35 cellular contexts compared by ENCODE assay signal in genomic region chr18:5530623-5531022, GRCh38.
"Had no signal": no experiment of that assay in that cellular context is flagged by ENCODE, and none has a peak within 500 bp of the region (broad histone marks: within the 10 kb centered on the region; RNA-seq: fewer than 3 reads in every experiment).

No MANE protein-coding gene starts in this region.

- DNase-seq: activated B cell treated with CpG ODN at 0.5 μM for 24 hours; activated CD4-positive, alpha-beta T cell treated with anti-CD3 and anti-CD28 coated beads for 48 hours; activated CD4-positive, alpha-beta T cell treated with anti-CD3 and anti-CD28 coated beads, Interleukin-2, amount 50 U/mL, for 1 hour; activated CD4-positive, alpha-beta T cell treated with anti-CD3 and anti-CD28 coated beads, Interleukin-2, amount 50 U/mL, for 48 hours; activated CD8-positive, alpha-beta memory T cell treated with anti-CD3 and anti-CD28 coated beads for 24 hours; activated CD8-positive, alpha-beta T cell treated with anti-CD3 and anti-CD28 coated beads for 36 hours; activated gamma-delta T cell; activated naive CD4-positive, alpha-beta T cell; activated naive CD4-positive, alpha-beta T cell treated with anti-CD3 and anti-CD28 coated beads, Interleukin-2, amount 10 ng/mL, durations not matched to agents 7 days and 5 days; activated naive CD8-positive, alpha-beta T cell treated with anti-CD3 and anti-CD28 coated beads, Interleukin-2, amount 10 ng/mL, durations not matched to agents 7 days and 5 days; activated T-cell treated with anti-CD3 and anti-CD28 coated beads, Interleukin-2, amount 50 U/mL, for 48 hours; brain microvascular endothelial cell; caudate nucleus; cortex of kidney; dermis blood vessel endothelial cell; effector CD4-positive, alpha-beta T cell; effector memory CD8-positive, alpha-beta T cell; esophagus squamous epithelium; foreskin melanocyte; head of caudate nucleus; T-helper 1 cell; T-helper 17 cell; T1000; WERI-Rb-1 had no signal

- FAIRE-seq: bronchial epithelial cell, colon, endometrium, endothelial cell of umbilical vein had no signal

- H3K27ac Mint-ChIP-seq: activated B cell treated with CpG ODN at 0.5 μM for 24 hours; activated CD8-positive, alpha-beta T cell treated with anti-CD3 and anti-CD28 coated beads for 36 hours; activated naive CD4-positive, alpha-beta T cell treated with anti-CD3 and anti-CD28 coated beads, Interleukin-2, amount 10 ng/mL, durations not matched to agents 7 days and 5 days; activated naive CD8-positive, alpha-beta T cell treated with anti-CD3 and anti-CD28 coated beads, Interleukin-2, amount 10 ng/mL, durations not matched to agents 7 days and 5 days; activated T-helper 1 cell treated with anti-CD3 and anti-CD28 coated beads, Interleukin-12 subunit alpha, Interleukin-12 subunit beta, Interleukin-2, Interleukin-4 antibody, amounts not matched to agents 30 ng/mL and 10 ng/mL and 1 ng/mL, durations not matched to agents 14 hours and 24 hours and 36 hours; effector memory CD8-positive, alpha-beta T cell; T-helper 17 cell; T-helper 2 cell treated with Interferon-gamma antibody and Interleukin-4, amounts not matched to agents 5 μg/mL and 100 μg/mL, for 36 hours had no signal

- H3K4me3 ChIP-seq: ascending aorta, esophagus squamous epithelium, gastroesophageal sphincter had no signal

- H3K27ac ChIP-seq: ascending aorta, brain microvascular endothelial cell, epithelial cell of prostate, esophagus squamous epithelium, gastroesophageal sphincter, WERI-Rb-1 had no signal

- H3K4me1 ChIP-seq: ascending aorta had no signal

- H3K27me3 Mint-ChIP-seq: activated naive CD4-positive, alpha-beta T cell treated with anti-CD3 and anti-CD28 coated beads, Interleukin-2, amount 10 ng/mL, durations not matched to agents 7 days and 5 days had no signal

- H3K36me3 Mint-ChIP-seq: activated naive CD4-positive, alpha-beta T cell treated with anti-CD3 and anti-CD28 coated beads, Interleukin-2, amount 10 ng/mL, durations not matched to agents 7 days and 5 days; activated naive CD4-positive, alpha-beta T cell treated with anti-CD3 and anti-CD28 coated beads, Interleukin-2, amount 50 U/mL, for 72 hours; activated naive CD8-positive, alpha-beta T cell treated with anti-CD3 and anti-CD28 coated beads, Interleukin-2, amount 10 ng/mL, durations not matched to agents 7 days and 5 days had no signal

- ATAC-seq: activated CD4-positive, CD25-positive, alpha-beta regulatory T cell treated with anti-CD3 and anti-CD28 coated beads, Interleukin-2, amount 50 U/mL, for 24 hours; activated CD8-positive, alpha-beta T cell treated with anti-CD3 and anti-CD28 coated beads for 36 hours; effector memory CD8-positive, alpha-beta T cell; gastroesophageal sphincter; T-helper 17 cell had no signal

- H3K9me3 Mint-ChIP-seq: activated B cell treated with CpG ODN at 0.5 μM for 24 hours; activated CD8-positive, alpha-beta T cell treated with anti-CD3 and anti-CD28 coated beads for 36 hours; activated naive CD4-positive, alpha-beta T cell treated with anti-CD3 and anti-CD28 coated beads, Interleukin-2, amount 10 ng/mL, durations not matched to agents 7 days and 5 days; activated naive CD4-positive, alpha-beta T cell treated with anti-CD3 and anti-CD28 coated beads, Interleukin-2, amount 50 U/mL, for 72 hours; activated naive CD8-positive, alpha-beta T cell treated with anti-CD3 and anti-CD28 coated beads, Interleukin-2, amount 10 ng/mL, durations not matched to agents 7 days and 5 days; activated T-helper 1 cell treated with anti-CD3 and anti-CD28 coated beads, Interleukin-12 subunit alpha, Interleukin-12 subunit beta, Interleukin-2, Interleukin-4 antibody, amounts not matched to agents 30 ng/mL and 10 ng/mL and 1 ng/mL, durations not matched to agents 14 hours and 24 hours and 36 hours; effector memory CD8-positive, alpha-beta T cell; T-helper 2 cell treated with Interferon-gamma antibody and Interleukin-4, amounts not matched to agents 5 μg/mL and 100 μg/mL, for 36 hours had no signal

- H3K4me1 Mint-ChIP-seq: activated B cell treated with CpG ODN at 0.5 μM for 24 hours; activated naive CD4-positive, alpha-beta T cell treated with anti-CD3 and anti-CD28 coated beads, Interleukin-2, amount 10 ng/mL, durations not matched to agents 7 days and 5 days; activated naive CD8-positive, alpha-beta T cell treated with anti-CD3 and anti-CD28 coated beads, Interleukin-2, amount 10 ng/mL, durations not matched to agents 7 days and 5 days; T-helper 17 cell had no signal

- H3K4me3 Mint-ChIP-seq: activated B cell treated with CpG ODN at 0.5 μM for 24 hours; activated CD8-positive, alpha-beta T cell treated with anti-CD3 and anti-CD28 coated beads for 36 hours; activated naive CD4-positive, alpha-beta T cell treated with anti-CD3 and anti-CD28 coated beads, Interleukin-2, amount 10 ng/mL, durations not matched to agents 7 days and 5 days; activated naive CD8-positive, alpha-beta T cell treated with anti-CD3 and anti-CD28 coated beads, Interleukin-2, amount 10 ng/mL, durations not matched to agents 7 days and 5 days; activated T-helper 1 cell treated with anti-CD3 and anti-CD28 coated beads, Interleukin-12 subunit alpha, Interleukin-12 subunit beta, Interleukin-2, Interleukin-4 antibody, amounts not matched to agents 30 ng/mL and 10 ng/mL and 1 ng/mL, durations not matched to agents 14 hours and 24 hours and 36 hours; effector memory CD8-positive, alpha-beta T cell; T-helper 17 cell; T-helper 2 cell treated with Interferon-gamma antibody and Interleukin-4, amounts not matched to agents 5 μg/mL and 100 μg/mL, for 36 hours had no signal

- H3K36me3 ChIP-seq: ascending aorta, brain microvascular endothelial cell, esophagus squamous epithelium, gastroesophageal sphincter, WERI-Rb-1 had no signal

- H3K27me3 ChIP-seq: ascending aorta, brain microvascular endothelial cell, esophagus squamous epithelium, gastroesophageal sphincter had no signal

- H3K9me3 ChIP-seq: ascending aorta, esophagus squamous epithelium, gastroesophageal sphincter had no signal
